Comparison of ENCODE assay signal across 8 cellular contexts in genomic region chr20:51594999-51595532, GRCh38. TPM values are rescaled to one million over a fixed set of nuclear protein-coding genes. Genes with fewer than 3 reads are reported as not detected.
DNase-seq lines count a peak whose midpoint lies in the region; ATAC-seq, FAIRE-seq and TF ChIP-seq lines count a peak whose summit lies in the region.

No MANE protein-coding gene starts in this region.

- H3K4me2 ChIP-seq in DOHH2 (ENCODE audit: low read length) (peak overlapping the region; percentile 53), Karpas-422 (ENCODE audit: low read depth, low read length, poor library complexity, severe bottlenecking) (peak overlapping the region; percentile 54), neural cell (ENCODE audit: low read length) (no peak overlapping the region)

- H3K79me2 ChIP-seq in DOHH2 (ENCODE audit: control insufficient read depth, low read length) (no peaks in the 10 kb centered on the region), Karpas-422 (ENCODE audit: low read length) (no peaks in the 10 kb centered on the region), neural cell (replicated peaks; ENCODE audit: insufficient read depth, low read length) (no peaks in the 10 kb centered on the region)

- peak; percentile 75 for TF ChIP-seq RAD21 in neural cell (conservative IDR thresholded peaks at IDR 0.05)

- H3K9me2 ChIP-seq in DOHH2 (replicated peaks; ENCODE audit: control insufficient read depth, low read length), result no peaks in the 10 kb centered on the region
- no peaks in the 10 kb centered on the region for H3K9me2 ChIP-seq in Karpas-422 (replicated peaks; ENCODE audit: insufficient read depth, low read length)
- H3K9me2 ChIP-seq in neural cell (ENCODE audit: insufficient read depth, low read length), result no peaks in the 10 kb centered on the region

- H3K36me3 Mint-ChIP-seq in activated T-cell treated with anti-CD3 and anti-CD28 coated beads, Interleukin-2, amount 50 U/mL, for 24 hours (ENCODE audit: low read depth), result no peaks in the 10 kb centered on the region
- no peaks in the 10 kb centered on the region for H3K36me3 Mint-ChIP-seq in stimulated activated naive CD8-positive, alpha-beta T cell treated with anti-CD3 and anti-CD28 coated beads, Interleukin-15, Interleukin-2, amounts not matched to agents 100 ng/mL and 50 ng/mL, for 24 hours (ENCODE audit: low read depth)

- no peaks in the 10 kb centered on the region for H3K9me3 Mint-ChIP-seq in activated T-cell treated with anti-CD3 and anti-CD28 coated beads, Interleukin-2, amount 50 U/mL, for 24 hours
- no peaks in the 10 kb centered on the region for H3K9me3 Mint-ChIP-seq in stimulated activated naive CD8-positive, alpha-beta T cell treated with anti-CD3 and anti-CD28 coated beads, Interleukin-15, Interleukin-2, amounts not matched to agents 100 ng/mL and 50 ng/mL, for 24 hours

- peaks cover 5% of the 10 kb centered on the region for H3K27me3 Mint-ChIP-seq in activated T-cell treated with anti-CD3 and anti-CD28 coated beads, Interleukin-2, amount 50 U/mL, for 24 hours
- peaks cover 8% of the 10 kb centered on the region for H3K27me3 Mint-ChIP-seq in stimulated activated naive CD8-positive, alpha-beta T cell treated with anti-CD3 and anti-CD28 coated beads, Interleukin-15, Interleukin-2, amounts not matched to agents 100 ng/mL and 50 ng/mL, for 24 hours

- peaks cover 60% of the 10 kb centered on the region for H3K4me1 Mint-ChIP-seq in activated T-cell treated with anti-CD3 and anti-CD28 coated beads, Interleukin-2, amount 50 U/mL, for 24 hours (ENCODE audit: low read depth)
- peaks cover 66% of the 10 kb centered on the region for H3K4me1 Mint-ChIP-seq in stimulated activated naive CD8-positive, alpha-beta T cell treated with anti-CD3 and anti-CD28 coated beads, Interleukin-15, Interleukin-2, amounts not matched to agents 100 ng/mL and 50 ng/mL, for 24 hours (ENCODE audit: low read depth)

- H3K27ac ChIP-seq in DOHH2 (ENCODE audit: low read depth, low read length) (peak overlapping the region; percentile 30), Karpas-422 (ENCODE audit: low read length) (peak overlapping the region; percentile 62), neural cell (ENCODE audit: low read length) (no peak overlapping the region)

- H2AFZ ChIP-seq in Karpas-422 (ENCODE audit: low read length) (peak overlapping the region; percentile 54), neural cell (ENCODE audit: low read depth, low read length) (no peak overlapping the region)

- H3K9ac ChIP-seq in Karpas-422 (ENCODE audit: low read length), result peak overlapping the region; percentile 35
- no peak overlapping the region for H3K9ac ChIP-seq in neural cell (ENCODE audit: low read length)

- H3K4me1 ChIP-seq in DOHH2 (ENCODE audit: control insufficient read depth, low read length) (peaks cover 47% of the 10 kb centered on the region), Karpas-422 (ENCODE audit: low read length) (peaks cover 32% of the 10 kb centered on the region)

- H3F3A ChIP-seq in DOHH2 (ENCODE audit: control insufficient read depth, insufficient read depth) (no peaks in the 10 kb centered on the region), neural cell (ENCODE audit: insufficient read depth, low read length, poor library complexity, severe bottlenecking) (no peaks in the 10 kb centered on the region)

- TF ChIP-seq EP300 in neural cell (conservative IDR thresholded peaks at IDR 0.05; ENCODE audit: poor library complexity, severe bottlenecking), result no peak

- ATAC-seq in GM21786 (IDR thresholded peaks at IDR 0.05; ENCODE audit: unreplicated experiment), result peak; percentile 84

- DNase-seq in Karpas-422 (peak; percentile 97), RCC 7860 (ENCODE audit: low spot score) (peak; percentile 77), fibroblast of gingiva (ENCODE audit: low read depth) (peak; percentile 81)
- DNase-seq in activated T-cell treated with anti-CD3 and anti-CD28 coated beads, Interleukin-2, amount 50 U/mL, for 24 hours, result peak; percentile 83

- peaks cover 15% of the 10 kb centered on the region for H3K27me3 ChIP-seq in DOHH2 (ENCODE audit: control insufficient read depth, low read length)
- no peaks in the 10 kb centered on the region for H3K27me3 ChIP-seq in Karpas-422 (ENCODE audit: low read length)
- no peaks in the 10 kb centered on the region for H3K27me3 ChIP-seq in neural cell (ENCODE audit: insufficient read depth, low read depth, low read length)

- H3K9me3 ChIP-seq in DOHH2 (ENCODE audit: control insufficient read depth, insufficient read depth, low read length), result no peaks in the 10 kb centered on the region
- no peaks in the 10 kb centered on the region for H3K9me3 ChIP-seq in Karpas-422 (ENCODE audit: low read length)
- no peaks in the 10 kb centered on the region for H3K9me3 ChIP-seq in neural cell (ENCODE audit: low read length)

- peak; percentile 52 for FAIRE-seq in RCC 7860 (lab: Jason Lieb, UNC)

- H3K4me3 Mint-ChIP-seq in activated T-cell treated with anti-CD3 and anti-CD28 coated beads, Interleukin-2, amount 50 U/mL, for 24 hours, result peak overlapping the region; percentile 41
- peak overlapping the region; percentile 20 for H3K4me3 Mint-ChIP-seq in stimulated activated naive CD8-positive, alpha-beta T cell treated with anti-CD3 and anti-CD28 coated beads, Interleukin-15, Interleukin-2, amounts not matched to agents 100 ng/mL and 50 ng/mL, for 24 hours

- H3K4me3 ChIP-seq in DOHH2 (ENCODE audit: low read length) (peak overlapping the region; percentile 21), Karpas-422 (ENCODE audit: low read length) (no peak overlapping the region), neural cell (ENCODE audit: low read length) (no peak overlapping the region)

- H3K27ac Mint-ChIP-seq in activated T-cell treated with anti-CD3 and anti-CD28 coated beads, Interleukin-2, amount 50 U/mL, for 24 hours, result peak overlapping the region; percentile 88
- H3K27ac Mint-ChIP-seq in stimulated activated naive CD8-positive, alpha-beta T cell treated with anti-CD3 and anti-CD28 coated beads, Interleukin-15, Interleukin-2, amounts not matched to agents 100 ng/mL and 50 ng/mL, for 24 hours, result peak overlapping the region; percentile 84

- H4K20me1 ChIP-seq in DOHH2 (ENCODE audit: control insufficient read depth, insufficient read depth, low read depth, low read length), result no peaks in the 10 kb centered on the region
- no peaks in the 10 kb centered on the region for H4K20me1 ChIP-seq in Karpas-422 (ENCODE audit: insufficient read depth, low read depth, low read length)
- no peaks in the 10 kb centered on the region for H4K20me1 ChIP-seq in neural cell (ENCODE audit: insufficient read depth)

- H3K36me3 ChIP-seq in DOHH2 (ENCODE audit: control insufficient read depth, low read length), result no peaks in the 10 kb centered on the region
- no peaks in the 10 kb centered on the region for H3K36me3 ChIP-seq in Karpas-422 (ENCODE audit: insufficient read depth, low read length)
- H3K36me3 ChIP-seq in neural cell (ENCODE audit: insufficient read depth, low read length), result peaks cover 6% of the 10 kb centered on the region

- peak; percentile 84 for TF ChIP-seq CTCF in DOHH2 (IDR thresholded peaks at IDR 0.05; ENCODE audit: low read depth, low read length, poor library complexity, severe bottlenecking)
- TF ChIP-seq CTCF in neural cell (IDR thresholded peaks at IDR 0.05; ENCODE audit: poor library complexity, severe bottlenecking), result peak; percentile 67

TF ChIP-seq in neural cell, 6 proteins besides CTCF, POLR2A, EP300 and RAD21:
- peak; percentile 78 for TF ChIP-seq SMC3 (conservative IDR thresholded peaks at IDR 0.05; ENCODE audit: poor library complexity)
- no peak for TF ChIP-seq REST (IDR thresholded peaks at IDR 0.05; ENCODE audit: borderline replicate concordance)
TF ChIP-seq in neural cell: peak in this region for 1.

RNA-seq across cellular contexts. Expression of gene NFATC2, which starts 52.5 kb away (rescaled TPM):
- total RNA-seq in Karpas-422 (2014; rRNA removed; shearing (Covaris generic); ENCODE audit: low replicate concordance), result 22.5 and 32.3 TPM in 2 replicates
- not detected in 2 replicates for polyA plus RNA-seq in neural cell
- polyA minus RNA-seq in neural cell, result not detected in 2 replicates
